Comparison of ENCODE assay signal across 7 cellular contexts in genomic region chr18:4851301-4851700, GRCh38.
"Had no signal": no experiment of that assay in that cellular context is flagged by ENCODE, and none has a peak within 500 bp of the region (broad histone marks: within the 10 kb centered on the region; RNA-seq: fewer than 3 reads in every experiment).

No MANE protein-coding gene starts in this region.

- H3K4me3 ChIP-seq: GM23338 had no signal

- H3K9me3 Mint-ChIP-seq: GM23338, H9 had no signal

- H3K4me3 Mint-ChIP-seq: GM23338, H9, IgD-negative memory B cell had no signal

- ATAC-seq: GM23338, HepG2 had no signal

- H3K4me1 Mint-ChIP-seq: IgD-negative memory B cell had no signal

- DNase-seq: H9, HCEC 1CT, KBM-7 had no signal

- H3K27me3 Mint-ChIP-seq: IgD-negative memory B cell had no signal

- H3K27ac Mint-ChIP-seq: GM23338, H9, IgD-negative memory B cell had no signal

- H3K4me2 ChIP-seq: GM23338 had no signal

- H3K27ac ChIP-seq: HL-60 had no signal
